In the genomic region with DNA sequence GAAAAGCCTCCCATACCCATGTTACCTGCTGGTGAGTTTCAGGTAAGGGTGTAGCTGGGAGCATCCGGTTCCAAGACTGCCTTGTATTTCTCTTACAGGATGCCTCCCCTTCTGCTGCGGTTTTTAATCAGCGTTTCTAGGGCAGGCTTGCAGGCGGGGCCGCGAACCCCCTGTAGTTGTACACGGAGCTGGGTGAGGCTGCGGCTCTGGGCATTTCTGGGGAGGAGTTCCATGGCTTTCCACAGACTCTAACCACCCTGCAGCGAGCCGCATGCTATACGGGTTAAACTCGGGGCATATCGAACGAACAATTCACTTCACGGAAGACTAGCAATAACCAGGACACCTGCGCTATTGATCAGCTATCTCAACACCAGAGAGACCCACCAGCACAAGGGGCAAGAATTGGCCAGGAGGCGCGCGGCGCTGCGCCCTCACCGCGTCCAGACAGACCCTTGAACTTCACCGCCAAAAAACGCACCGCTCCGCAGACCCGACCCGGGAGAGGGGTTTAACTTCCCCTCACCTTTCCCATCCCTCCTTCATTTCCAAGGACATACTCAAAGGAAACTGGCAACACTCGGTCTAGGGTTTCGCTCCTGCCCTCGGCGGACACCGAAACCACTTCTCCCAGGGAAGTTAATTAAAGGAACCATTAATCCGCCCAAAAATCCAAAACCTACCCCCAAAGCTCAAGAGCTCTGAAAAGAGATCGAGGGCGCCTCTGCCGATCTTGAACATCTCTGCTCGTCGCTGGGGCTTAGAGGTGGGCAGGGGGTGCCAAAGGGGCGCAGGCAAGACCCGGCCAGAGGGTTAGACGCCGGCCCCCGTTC, we compare ENCODE assay signal across 8 cellular contexts. TPM values are rescaled to one million over a fixed set of nuclear protein-coding genes. Genes with fewer than 3 reads are reported as not detected.
A peak's percentile ranks its signal among the peaks of the same experiment; 100 is the strongest.
DNase-seq lines count a peak whose midpoint lies in the region; ATAC-seq and TF ChIP-seq lines count a peak whose summit lies in the region.

No MANE protein-coding gene starts in this region.

- H3K36me3 Mint-ChIP-seq in activated CD8-positive, alpha-beta T cell treated with anti-CD3 and anti-CD28 coated beads for 36 hours (ENCODE audit: low read depth): no peaks in the 10 kb centered on the region

- intact Hi-C loops in activated CD8-positive, alpha-beta T cell treated with anti-CD3 and anti-CD28 coated beads for 36 hours (cut with micrococcal nuclease): loop anchor here (10.0 kb wide), 1 partner anchor 62 kb away; no protein-coding TSS in a partner anchor

- H3K4me1 Mint-ChIP-seq in activated CD8-positive, alpha-beta T cell treated with anti-CD3 and anti-CD28 coated beads for 36 hours (ENCODE audit: low read depth): peaks cover 24% of the 10 kb centered on the region

- no peaks in the 10 kb centered on the region for H4K20me1 ChIP-seq in smooth muscle cell (ENCODE audit: low read depth)

- H3K9ac ChIP-seq in HUES48 (ENCODE audit: low read depth, low read length): no peak overlapping the region
- no peak overlapping the region for H3K9ac ChIP-seq in smooth muscle cell (ENCODE audit: low read depth)

- peaks cover 6% of the 10 kb centered on the region for H3F3A ChIP-seq in smooth muscle cell (ENCODE audit: low read depth)

- H3K27me3 ChIP-seq in ACC112 (ENCODE audit: insufficient read depth, low read length) (peaks cover 64% of the 10 kb centered on the region), HUES48 (ENCODE audit: control insufficient read depth, insufficient read depth, low read length) (peaks cover 58% of the 10 kb centered on the region), smooth muscle cell (ENCODE audit: low read depth) (peaks cover 56% of the 10 kb centered on the region)

- no peak overlapping the region for H3K27ac Mint-ChIP-seq in activated CD8-positive, alpha-beta T cell treated with anti-CD3 and anti-CD28 coated beads for 36 hours

- H3K9me3 Mint-ChIP-seq in activated CD8-positive, alpha-beta T cell treated with anti-CD3 and anti-CD28 coated beads for 36 hours: no peaks in the 10 kb centered on the region

- H3K27me3 Mint-ChIP-seq in activated CD8-positive, alpha-beta T cell treated with anti-CD3 and anti-CD28 coated beads for 36 hours: peaks cover 17% of the 10 kb centered on the region

- peak overlapping the region; percentile 73 for H3K4me3 Mint-ChIP-seq in activated CD8-positive, alpha-beta T cell treated with anti-CD3 and anti-CD28 coated beads for 36 hours

- 4% methylated on average over 44 of the region's 45 CpGs for WGBS in smooth muscle cell (ENCODE audit: low lambda C conversion rate)

- no peak for TF ChIP-seq CTCF in activated CD8-positive, alpha-beta T cell treated with anti-CD3 and anti-CD28 coated beads for 36 hours (IDR thresholded peaks at IDR 0.05)
- TF ChIP-seq CTCF in smooth muscle cell (IDR thresholded peaks at IDR 0.05; ENCODE audit: borderline replicate concordance, insufficient read depth, poor library complexity, severe bottlenecking): no peak

- POLR2A ChIA-PET in activated CD8-positive, alpha-beta T cell treated with anti-CD3 and anti-CD28 coated beads for 36 hours (lab: Charles Lee): no interaction called here

- H3K79me2 ChIP-seq in ACC112 (ENCODE audit: control insufficient read depth, insufficient read depth, low read length, unreplicated experiment) (no peaks in the 10 kb centered on the region), smooth muscle cell (ENCODE audit: low read depth) (no peaks in the 10 kb centered on the region)

- CTCF ChIA-PET in activated CD8-positive, alpha-beta T cell treated with anti-CD3 and anti-CD28 coated beads for 36 hours (lab: Charles Lee): interaction anchor here (1.0 to 2.2 kb wide), 6 partner anchors 11 to 92 kb away, joined by 3 to 13 read pairs (median 3); no protein-coding TSS in a partner anchor

- H3K4me3 ChIP-seq in ACC112 (ENCODE audit: low read depth, low read length): peak overlapping the region; percentile 77
- H3K4me3 ChIP-seq in HUES48 (ENCODE audit: low read depth, low read length): peak overlapping the region; percentile 73
- H3K4me3 ChIP-seq in iPS-11a (ENCODE audit: low read depth, low read length): peak overlapping the region; percentile 65
- peak overlapping the region; percentile 69 for H3K4me3 ChIP-seq in smooth muscle cell

- H3K4me1 ChIP-seq in ACC112 (ENCODE audit: control insufficient read depth, insufficient read depth, low read length, unreplicated experiment) (peaks cover 11% of the 10 kb centered on the region), HUES48 (ENCODE audit: control insufficient read depth, insufficient read depth, low read length) (peaks cover 13% of the 10 kb centered on the region), smooth muscle cell (ENCODE audit: low read depth) (peaks cover 13% of the 10 kb centered on the region)

- peak overlapping the region; percentile 98 for H3K4me2 ChIP-seq in smooth muscle cell

- no peaks in the 10 kb centered on the region for H3K36me3 ChIP-seq in ACC112 (ENCODE audit: insufficient read depth, low read length)
- no peaks in the 10 kb centered on the region for H3K36me3 ChIP-seq in HUES48 (ENCODE audit: control insufficient read depth, insufficient read depth, low read length)
- H3K36me3 ChIP-seq in smooth muscle cell (ENCODE audit: low read depth): no peaks in the 10 kb centered on the region

- ATAC-seq in activated CD8-positive, alpha-beta T cell treated with anti-CD3 and anti-CD28 coated beads for 36 hours: no peak
- ATAC-seq in GM19395 (IDR thresholded peaks at IDR 0.05; ENCODE audit: unreplicated experiment) (no peak), GM21717 (IDR thresholded peaks at IDR 0.05; ENCODE audit: unreplicated experiment) (no peak)

- H3K9me3 ChIP-seq in HUES48 (ENCODE audit: control insufficient read depth, insufficient read depth, low read length) (no peaks in the 10 kb centered on the region), smooth muscle cell (replicated peaks; ENCODE audit: low read depth) (no peaks in the 10 kb centered on the region)

- peak; percentile 28 for DNase-seq in activated CD8-positive, alpha-beta T cell treated with anti-CD3 and anti-CD28 coated beads for 36 hours
- DNase-seq in smooth muscle cell (lab: John Stamatoyannopoulos, UW; ENCODE audit: unreplicated experiment) (no peak), NCI-H524 treated with DMSO at 0.1 percent for 48 hours (lab: John Stamatoyannopoulos, UW) (no peak)

- H3K27ac ChIP-seq in ACC112 (ENCODE audit: low read depth, low read length): no peak overlapping the region
- H3K27ac ChIP-seq in HUES48 (ENCODE audit: low read depth, low read length): no peak overlapping the region
- H3K27ac ChIP-seq in smooth muscle cell (ENCODE audit: low read depth): no peak overlapping the region

- H2AFZ ChIP-seq in ACC112 (ENCODE audit: low read length, unreplicated experiment) (no peak overlapping the region), smooth muscle cell (ENCODE audit: low read depth) (peak overlapping the region; percentile 79)

RNA-seq across cellular contexts. Expression of a gene that starts 0.9 kb away (rescaled TPM):
- total RNA-seq in activated CD8-positive, alpha-beta T cell treated with anti-CD3 and anti-CD28 coated beads for 36 hours: under 1 TPM; 0.25 to 0.38 TPM
- total RNA-seq in smooth muscle cell: 2.4 and 3.6 TPM in 2 replicates
- 0.21 TPM in 1 of 2 replicates, not detected in the other for polyA plus RNA-seq in smooth muscle cell
